26 cellular contexts compared by ENCODE assay signal in the genomic region with DNA sequence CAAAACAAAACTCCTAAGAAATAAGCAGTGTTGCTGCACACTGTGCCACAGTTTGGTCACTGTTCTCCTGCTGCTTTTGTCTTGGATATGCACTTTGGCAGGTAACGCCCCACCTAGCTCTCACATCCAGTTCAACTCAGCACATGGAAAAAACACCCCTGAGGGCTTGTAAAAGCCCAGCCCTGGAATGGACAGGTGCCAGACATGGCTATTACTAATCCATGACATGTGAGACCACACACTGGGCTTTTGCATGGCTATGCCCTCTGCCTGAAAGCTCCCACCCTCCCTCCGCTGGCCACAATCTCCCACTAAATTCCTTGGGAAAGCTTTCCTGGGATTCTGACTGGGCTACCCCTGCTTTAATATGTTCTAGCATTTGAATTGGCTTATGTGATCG. TPM values are rescaled to one million over a fixed set of nuclear protein-coding genes. Genes with fewer than 3 reads are reported as not detected.
DNase-seq lines count a peak whose midpoint lies in the region; ATAC-seq, FAIRE-seq and TF ChIP-seq lines count a peak whose summit lies in the region.
"Had no signal": no experiment of that assay in that cellular context is flagged by ENCODE, and none has a peak within 500 bp of the region (broad histone marks: within the 10 kb centered on the region; RNA-seq: fewer than 3 reads in every experiment).

No MANE protein-coding gene starts in this region.

- peaks cover 35% of the 10 kb centered on the region for H3K4me1 Mint-ChIP-seq in activated T-helper 17 cell treated with anti-CD3 and anti-CD28 coated beads, Interleukin-2, amount 50 U/mL, for 72 hours
- H3K4me1 Mint-ChIP-seq in endothelial cell (ENCODE audit: unreplicated experiment): peaks cover 4% of the 10 kb centered on the region
- H3K4me1 Mint-ChIP-seq: nephron had no signal

- DNase-seq in NCI-H748 (lab: John Stamatoyannopoulos, UW; ENCODE audit: unreplicated experiment) (peak; percentile 14), NCI-H748 treated with DMSO at 0.1 percent for 48 hours (lab: John Stamatoyannopoulos, UW) (no peak), IMR-90 (peak; percentile 21), mesenchymal stem cell (no peak), kidney (no peak), endothelial cell (ENCODE audit: low spot score) (no peak)
- DNase-seq: activated CD4-positive, alpha-beta T cell treated with anti-CD3 and anti-CD28 coated beads, Interleukin-2, amount 50 U/mL, for 1 hour; amniotic stem cell; C1 segment of cervical spinal cord; DMS79; gastrocnemius medialis; lower lobe of right lung; NCI-H1694; NCI-H446 treated with DMSO at 0.1 percent for 48 hours; stimulated activated CD4-positive, alpha-beta T cell treated with anti-CD3 and anti-CD28 coated beads, Interleukin-12 subunit alpha, Interleukin-12 subunit beta, amount 100 ng/mL, for 4 hours; upper lobe of left lung had no signal

- no peak for TF ChIP-seq RAD21 in IMR-90 (IDR thresholded peaks at IDR 0.05; ENCODE audit: low read length)

- H2AK9ac ChIP-seq in IMR-90 (replicated peaks; ENCODE audit: low read depth, low read length, poor library complexity): peak overlapping the region; percentile 47

- H2BK20ac ChIP-seq in IMR-90 (ENCODE audit: low read depth, low read length): no peak overlapping the region; the same call in 1 of the 2 replicates

- H3K4ac ChIP-seq in IMR-90 (ENCODE audit: low read depth, low read length): no peak overlapping the region
- peak overlapping the region in 1 of 2 experiments; percentile 1 for H3K4ac ChIP-seq in mesenchymal stem cell (ENCODE audit: low read depth in 1 of 2, low read length in 2 of 2)

- peaks cover 4% of the 10 kb centered on the region for H3K9me3 Mint-ChIP-seq in activated T-helper 17 cell treated with anti-CD3 and anti-CD28 coated beads, Interleukin-2, amount 50 U/mL, for 72 hours
- H3K9me3 Mint-ChIP-seq in endothelial cell (ENCODE audit: unreplicated experiment): no peaks in the 10 kb centered on the region
- H3K9me3 Mint-ChIP-seq: activated T-helper 1 cell treated with anti-CD3 and anti-CD28 coated beads, Interleukin-12 subunit alpha, Interleukin-12 subunit beta, Interleukin-2, Interleukin-4 antibody, amounts not matched to agents 30 ng/mL and 10 ng/mL and 1 ng/mL, durations not matched to agents 14 hours and 24 hours and 36 hours; nephron; stimulated activated naive CD8-positive, alpha-beta T cell treated with anti-CD3 and anti-CD28 coated beads, Interleukin-15, Interleukin-2, amounts not matched to agents 100 ng/mL and 50 ng/mL, for 24 hours had no signal

- H3K36me3 Mint-ChIP-seq in activated T-helper 17 cell treated with anti-CD3 and anti-CD28 coated beads, Interleukin-2, amount 50 U/mL, for 72 hours (ENCODE audit: low read depth): peaks cover 37% of the 10 kb centered on the region
- no peaks in the 10 kb centered on the region for H3K36me3 Mint-ChIP-seq in endothelial cell (ENCODE audit: low read depth, unreplicated experiment)

- dilution Hi-C loops in IMR-90 (cut with HindIII; ENCODE audit: low sequenced_read_pairs, unreplicated experiment): no loop called here

- no peak overlapping the region; the same call in 1 of the 2 replicates for H3K23ac ChIP-seq in IMR-90 (ENCODE audit: low read depth, low read length)
- H3K23ac ChIP-seq in mesenchymal stem cell (ENCODE audit: low read length in 2 of 2): no peak overlapping the region

- H4K91ac ChIP-seq in IMR-90 (ENCODE audit: insufficient read depth, low read depth, low read length) (peak overlapping the region; percentile 31; the same call in 1 of the 2 replicates), mesenchymal stem cell (ENCODE audit: low read length) (no peak overlapping the region)

- intact Hi-C loops in IMR-90 (cut with micrococcal nuclease): loop anchor here (2.0 kb wide), 1 partner anchor 41 kb away; no protein-coding TSS in a partner anchor
- intact Hi-C loops in kidney (cut with DNase I): no loop called here

- H3K18ac ChIP-seq in IMR-90 (ENCODE audit: low read depth, low read length): no peak overlapping the region
- H3K18ac ChIP-seq in mesenchymal stem cell (ENCODE audit: low read depth in 1 of 2, low read length in 2 of 2): peak overlapping the region in 1 of 2 experiments; percentile 52

- WGBS in IMR-90 (ENCODE audit: extremely low coverage in 2 of 2, insufficient read length in 1 of 2), 2 experiments: 100% methylated on average over 1 of the region's 3 CpGs; no CpG with 5 or more reads in 1 of the 2 experiments
- WGBS in mesenchymal stem cell: 98% methylated on average over 3 of the region's 3 CpGs

- H3K27me3 Mint-ChIP-seq in activated T-helper 17 cell treated with anti-CD3 and anti-CD28 coated beads, Interleukin-2, amount 50 U/mL, for 72 hours: no peaks in the 10 kb centered on the region
- H3K27me3 Mint-ChIP-seq in endothelial cell (ENCODE audit: unreplicated experiment): peaks cover 4% of the 10 kb centered on the region
- H3K27me3 Mint-ChIP-seq: stimulated activated naive CD8-positive, alpha-beta T cell treated with anti-CD3 and anti-CD28 coated beads, Interleukin-15, Interleukin-2, amounts not matched to agents 100 ng/mL and 50 ng/mL, for 24 hours had no signal

- in situ Hi-C loops in IMR-90 (cut with MboI; ENCODE audit: low sequenced_read_pairs): no loop called here

- no peak for ATAC-seq in IMR-90 (ENCODE audit: low read depth)
- no peak for ATAC-seq in activated T-helper 17 cell treated with anti-CD3 and anti-CD28 coated beads, Interleukin-2, amount 50 U/mL, for 72 hours (replicated peaks)
- no peak for ATAC-seq in HG03457 (IDR thresholded peaks at IDR 0.05; ENCODE audit: unreplicated experiment)
- ATAC-seq: gastrocnemius medialis, lower lobe of right lung, SK-N-SH treated with all-trans-retinoic acid at 6 μM for 48 hours had no signal

- H3K4me3 ChIP-seq in IMR-90 (ENCODE audit: insufficient read depth, low read depth, low read length) (no peak overlapping the region), mesenchymal stem cell (ENCODE audit: insufficient read depth in 1 of 2, low read depth in 1 of 2, low read length in 2 of 2) (no peak overlapping the region), kidney (ENCODE audit: low read length in 2 of 2) (no peak overlapping the region)
- H3K4me3 ChIP-seq: gastrocnemius medialis, lower lobe of right lung, prostate gland, upper lobe of left lung had no signal

- peak overlapping the region; percentile 14 to 78 for H2BK12ac ChIP-seq in mesenchymal stem cell (ENCODE audit: low read length in 2 of 2)

- no peak overlapping the region for H3K56ac ChIP-seq in IMR-90 (ENCODE audit: extremely low read depth, insufficient read depth, low read length)

- no peak for FAIRE-seq in kidney (lab: Jason Lieb, UNC)
- FAIRE-seq: A204.1, colon, TTC549 had no signal

- no peaks in the 10 kb centered on the region for H3K79me1 ChIP-seq in IMR-90 (ENCODE audit: low read depth in 1 of 2, low read length in 2 of 2)
- H3K79me1 ChIP-seq in mesenchymal stem cell (replicated peaks; ENCODE audit: low read length, poor library complexity, severe bottlenecking): no peaks in the 10 kb centered on the region

- H3K4me1 ChIP-seq in IMR-90 (ENCODE audit: control insufficient read depth, insufficient read depth, low read length) (no peaks in the 10 kb centered on the region), mesenchymal stem cell (ENCODE audit: control insufficient read depth, insufficient read depth, low read depth, low read length) (peaks cover 6% of the 10 kb centered on the region), kidney (ENCODE audit: control insufficient read depth in 1 of 2, insufficient read depth in 1 of 2, low read depth in 1 of 2, low read length in 2 of 2) (no peaks in the 10 kb centered on the region)
- H3K4me1 ChIP-seq: gastrocnemius medialis, lower lobe of right lung, prostate gland, upper lobe of left lung had no signal

- H3K4me3 Mint-ChIP-seq in activated T-helper 17 cell treated with anti-CD3 and anti-CD28 coated beads, Interleukin-2, amount 50 U/mL, for 72 hours: no peak overlapping the region
- H3K4me3 Mint-ChIP-seq in endothelial cell (ENCODE audit: unreplicated experiment): no peak overlapping the region
- H3K4me3 Mint-ChIP-seq: activated T-helper 1 cell treated with anti-CD3 and anti-CD28 coated beads, Interleukin-12 subunit alpha, Interleukin-12 subunit beta, Interleukin-2, Interleukin-4 antibody, amounts not matched to agents 30 ng/mL and 10 ng/mL and 1 ng/mL, durations not matched to agents 14 hours and 24 hours and 36 hours; nephron; stimulated activated naive CD8-positive, alpha-beta T cell treated with anti-CD3 and anti-CD28 coated beads, Interleukin-15, Interleukin-2, amounts not matched to agents 100 ng/mL and 50 ng/mL, for 24 hours had no signal

- H3K9ac ChIP-seq in IMR-90 (ENCODE audit: low read depth, low read length) (no peak overlapping the region), mesenchymal stem cell (ENCODE audit: low read length) (no peak overlapping the region), kidney (ENCODE audit: low read length in 2 of 2) (no peak overlapping the region)

- no peak overlapping the region for H3K27ac ChIP-seq in IMR-90 (ENCODE audit: insufficient read depth, low read length)
- H3K27ac ChIP-seq in mesenchymal stem cell (ENCODE audit: low read length, poor library complexity, severe bottlenecking): no peak overlapping the region
- H3K27ac ChIP-seq in kidney (ENCODE audit: low read depth in 2 of 2, low read length in 2 of 2): no peak overlapping the region
- H3K27ac ChIP-seq: gastrocnemius medialis, lower lobe of right lung, prostate gland, upper lobe of left lung had no signal

- TF ChIP-seq CTCF in IMR-90 (conservative IDR thresholded peaks at IDR 0.05; ENCODE audit: low read depth, low read length) (no peak), kidney (IDR thresholded peaks at IDR 0.05; ENCODE audit: borderline replicate concordance, extremely low read depth, insufficient read depth) (no peak), endothelial cell (IDR thresholded peaks at IDR 0.05; ENCODE audit: unreplicated experiment) (no peak)

- POLR2A ChIA-PET in IMR-90 (lab: Charles Lee; ENCODE audit: unreplicated experiment): no interaction called here

- peak overlapping the region; percentile 62 for H3K27ac Mint-ChIP-seq in activated T-helper 17 cell treated with anti-CD3 and anti-CD28 coated beads, Interleukin-2, amount 50 U/mL, for 72 hours
- no peak overlapping the region for H3K27ac Mint-ChIP-seq in endothelial cell (ENCODE audit: unreplicated experiment)
- H3K27ac Mint-ChIP-seq: activated T-helper 1 cell treated with anti-CD3 and anti-CD28 coated beads, Interleukin-12 subunit alpha, Interleukin-12 subunit beta, Interleukin-2, Interleukin-4 antibody, amounts not matched to agents 30 ng/mL and 10 ng/mL and 1 ng/mL, durations not matched to agents 14 hours and 24 hours and 36 hours; nephron had no signal

- CTCF ChIA-PET in IMR-90 (lab: Yijun Ruan, JAX): interaction anchor here (0.6 to 0.8 kb wide), 3 partner anchors 19 to 1786 kb away, joined by 3 to 5 read pairs (median 3); no protein-coding TSS in a partner anchor

- H4K8ac ChIP-seq in IMR-90 (ENCODE audit: low read depth in 2 of 2, low read length in 2 of 2) (no peak overlapping the region), mesenchymal stem cell (ENCODE audit: low read length) (no peak overlapping the region)

- H4K20me1 ChIP-seq in IMR-90 (ENCODE audit: insufficient read depth, low read length): no peaks in the 10 kb centered on the region

- no TSS peak for BruUV-seq in IMR-90 (replicated peaks; lab: Mats Ljungman, UMichigan)

- H3K4me2 ChIP-seq in IMR-90 (ENCODE audit: low read depth, low read length) (no peak overlapping the region), mesenchymal stem cell (ENCODE audit: low read length, poor library complexity, severe bottlenecking) (no peak overlapping the region)

- H2BK5ac ChIP-seq in IMR-90 (ENCODE audit: low read depth, low read length, poor library complexity, severe bottlenecking): no peak overlapping the region
- no peak overlapping the region for H2BK5ac ChIP-seq in mesenchymal stem cell (ENCODE audit: low read depth, low read length, poor library complexity, severe bottlenecking)

- no peak for TF ChIP-seq POLR2A in IMR-90 (IDR thresholded peaks at IDR 0.05; ENCODE audit: low read depth, low read length)

- peaks cover 3% of the 10 kb centered on the region; the same call in 1 of the 2 replicates for H3K9me1 ChIP-seq in IMR-90 (ENCODE audit: insufficient read depth, low read length)

- H2BK15ac ChIP-seq in IMR-90 (ENCODE audit: low read depth, low read length) (no peak overlapping the region), mesenchymal stem cell (ENCODE audit: low read depth, poor library complexity, severe bottlenecking) (no peak overlapping the region)

- H3K9me3 ChIP-seq in IMR-90 (ENCODE audit: control insufficient read depth, insufficient read depth, low read length) (no peaks in the 10 kb centered on the region; the same call in 1 of the 2 replicates), mesenchymal stem cell (ENCODE audit: control insufficient read depth, low read length) (no peaks in the 10 kb centered on the region), kidney (ENCODE audit: control insufficient read depth in 1 of 2, low read length in 2 of 2) (no peaks in the 10 kb centered on the region)
- H3K9me3 ChIP-seq: gastrocnemius medialis, lower lobe of right lung, prostate gland, upper lobe of left lung had no signal

- H2AK5ac ChIP-seq in IMR-90 (ENCODE audit: low read depth, low read length) (no peak overlapping the region), mesenchymal stem cell (ENCODE audit: low read length, severe bottlenecking) (no peak overlapping the region)

- no peak overlapping the region for H4K5ac ChIP-seq in IMR-90 (ENCODE audit: low read depth, low read length)

- no peak overlapping the region for H3K14ac ChIP-seq in IMR-90 (replicated peaks; ENCODE audit: low read depth, low read length)
- no peak overlapping the region for H3K14ac ChIP-seq in mesenchymal stem cell (ENCODE audit: low read length in 2 of 2)

- H2AFZ ChIP-seq in IMR-90 (replicated peaks; ENCODE audit: low read length, poor library complexity) (peak overlapping the region; percentile 29), mesenchymal stem cell (ENCODE audit: low read depth, low read length) (no peak overlapping the region)

- no peaks in the 10 kb centered on the region for H3K36me3 ChIP-seq in IMR-90 (ENCODE audit: control insufficient read depth, insufficient read depth, low read length)
- no peaks in the 10 kb centered on the region for H3K36me3 ChIP-seq in mesenchymal stem cell (ENCODE audit: control insufficient read depth in 1 of 2, insufficient read depth in 2 of 2, low read depth in 1 of 2, low read length in 2 of 2)
- no peaks in the 10 kb centered on the region for H3K36me3 ChIP-seq in kidney (ENCODE audit: control insufficient read depth in 1 of 2, insufficient read depth in 2 of 2, low read length in 2 of 2)
- H3K36me3 ChIP-seq: gastrocnemius medialis, lower lobe of right lung, prostate gland, upper lobe of left lung had no signal

- H3K27me3 ChIP-seq in IMR-90 (ENCODE audit: control insufficient read depth, insufficient read depth, low read length) (no peaks in the 10 kb centered on the region), mesenchymal stem cell (ENCODE audit: control insufficient read depth in 1 of 2, insufficient read depth in 1 of 2, low read length in 2 of 2) (peaks cover 0 to 2% of the 10 kb centered on the region in 2 experiments)
- H3K27me3 ChIP-seq: gastrocnemius medialis, upper lobe of left lung had no signal

- H2BK120ac ChIP-seq in IMR-90 (ENCODE audit: low read depth, low read length): no peak overlapping the region
- no peak overlapping the region for H2BK120ac ChIP-seq in mesenchymal stem cell (ENCODE audit: low read depth, low read length)

RNA-seq across cellular contexts. Expression of gene ZBED2, which starts 24.7 kb away (rescaled TPM):
- total RNA-seq in IMR-90 (2012; rRNA removed) (0.72 and 1.1 TPM in 2 replicates), kidney (0.66 TPM), endothelial cell (ENCODE audit: unreplicated experiment) (not detected)
- polyA plus RNA-seq in IMR-90 (2012; rRNA removed) (0.36 and 0.51 TPM in 2 replicates), kidney (ENCODE audit: insufficient read depth, low read depth, low replicate concordance) (0.54 TPM)
- 0.15 and 0.34 TPM in 2 replicates for polyA plus RNA-seq in IMR-90 (2012; cell fraction: cytosol; rRNA removed)
- 0.10 and 0.21 TPM in 2 replicates for polyA plus RNA-seq in IMR-90 (2012; cell fraction: nucleus; rRNA removed; ENCODE audit: low replicate concordance)
- total RNA-seq in activated T-helper 17 cell treated with anti-CD3 and anti-CD28 coated beads, Interleukin-2, amount 50 U/mL, for 72 hours: 100 to 1,000 TPM; 429 to 664 TPM
- 0.01 TPM for polyA plus RNA-seq in mesenchymal stem cell (2013, experiment 1 of 2)
- not detected for polyA plus RNA-seq in mesenchymal stem cell (2013, experiment 2 of 2)
- total RNA-seq: gastrocnemius medialis had no signal

RNA-seq across cellular contexts. Expression of gene PLCXD2, which starts 54.6 kb away (rescaled TPM):
- total RNA-seq in IMR-90 (2012; rRNA removed) (2.2 and 2.5 TPM in 2 replicates), kidney (20.7 TPM), endothelial cell (ENCODE audit: unreplicated experiment) (3.2 TPM)
- polyA plus RNA-seq in IMR-90 (2012; rRNA removed) (0.55 and 0.57 TPM in 2 replicates), kidney (ENCODE audit: insufficient read depth, low read depth, low replicate concordance) (148 TPM)
- 0.20 and 0.37 TPM in 2 replicates for polyA plus RNA-seq in IMR-90 (2012; cell fraction: cytosol; rRNA removed)
- 0.74 and 1.9 TPM in 2 replicates for polyA plus RNA-seq in IMR-90 (2012; cell fraction: nucleus; rRNA removed; ENCODE audit: low replicate concordance)
- total RNA-seq in activated T-helper 17 cell treated with anti-CD3 and anti-CD28 coated beads, Interleukin-2, amount 50 U/mL, for 72 hours: 10 to 100 TPM in 1 of 2 donors, 1 to 10 TPM in 1; 9.5 to 16.3 TPM
- polyA plus RNA-seq in mesenchymal stem cell (2013, experiment 1 of 2): 0.83 TPM
- 0.84 TPM for polyA plus RNA-seq in mesenchymal stem cell (2013, experiment 2 of 2)

Comparison
In these comparisons a context has a peak if more than half of its experiments do, and no peak if none do; other contexts are left out.
1. DNase-seq: peak in NCI-H748 (single experiment) and IMR-90 (single experiment); none in NCI-H748 treated with DMSO at 0.1 percent for 48 hours (single experiment), mesenchymal stem cell (single experiment), kidney (single experiment) and endothelial cell (single experiment).
2. RNA of gene ZBED2, which starts 24.7 kb away (total RNA-seq): 429 to 664 TPM in activated T-helper 17 cell treated with anti-CD3 and anti-CD28 coated beads, Interleukin-2, amount 50 U/mL, for 72 hours; 0.72 to 1.1 TPM in IMR-90, 0.66 TPM in kidney (single experiment) and not detected in endothelial cell (single experiment); every median in the first group is over 100 times any median in the second.